Comparison of ENCODE assay signal across 17 cellular contexts in genomic region chr2:199923924-199924323, GRCh38.
"Had no signal": no experiment of that assay in that cellular context is flagged by ENCODE, and none has a peak within 500 bp of the region (broad histone marks: within the 10 kb centered on the region; RNA-seq: fewer than 3 reads in every experiment).

No MANE protein-coding gene starts in this region.

- H3K9me3 Mint-ChIP-seq: activated naive CD4-positive, alpha-beta T cell treated with anti-CD3 and anti-CD28 coated beads, Interleukin-2, amount 10 ng/mL, durations not matched to agents 7 days and 5 days; naive thymus-derived CD8-positive, alpha-beta T cell; stimulated activated memory B cell treated with anti-CD40 and anti-IgM and Interleukin-4, amounts not matched to agents 10 μg/mL and 1 μg/mL and 100 μg/mL, for 72 hours; T-cell had no signal

- H3K4me1 ChIP-seq: colonic mucosa, esophagus muscularis mucosa, parathyroid adenoma, vagina had no signal

- ATAC-seq: left lobe of liver; naive thymus-derived CD8-positive, alpha-beta T cell; stimulated activated memory B cell treated with anti-CD40 and anti-IgM and Interleukin-4, amounts not matched to agents 10 μg/mL and 1 μg/mL and 100 μg/mL, for 72 hours; T-cell had no signal

- H3K27ac Mint-ChIP-seq: activated naive CD4-positive, alpha-beta T cell treated with anti-CD3 and anti-CD28 coated beads, Interleukin-2, amount 10 ng/mL, durations not matched to agents 7 days and 5 days; stimulated activated memory B cell treated with anti-CD40 and anti-IgM and Interleukin-4, amounts not matched to agents 10 μg/mL and 1 μg/mL and 100 μg/mL, for 72 hours had no signal

- H3K4me3 Mint-ChIP-seq: activated naive CD4-positive, alpha-beta T cell treated with anti-CD3 and anti-CD28 coated beads, Interleukin-2, amount 10 ng/mL, durations not matched to agents 7 days and 5 days; naive thymus-derived CD8-positive, alpha-beta T cell; stimulated activated memory B cell treated with anti-CD40 and anti-IgM and Interleukin-4, amounts not matched to agents 10 μg/mL and 1 μg/mL and 100 μg/mL, for 72 hours; T-cell had no signal

- H3K27ac ChIP-seq: colonic mucosa, esophagus muscularis mucosa, neutrophil, parathyroid adenoma, tibial nerve, vagina, VCaP had no signal

- H3K36me3 ChIP-seq: colonic mucosa had no signal

- H3K27me3 Mint-ChIP-seq: activated naive CD4-positive, alpha-beta T cell treated with anti-CD3 and anti-CD28 coated beads, Interleukin-2, amount 10 ng/mL, durations not matched to agents 7 days and 5 days; naive thymus-derived CD8-positive, alpha-beta T cell; stimulated activated memory B cell treated with anti-CD40 and anti-IgM and Interleukin-4, amounts not matched to agents 10 μg/mL and 1 μg/mL and 100 μg/mL, for 72 hours; T-cell had no signal

- H3K4me3 ChIP-seq: colonic mucosa, esophagus muscularis mucosa, tibial nerve, vagina had no signal

- DNase-seq: activated CD4-positive, alpha-beta T cell treated with anti-CD3 and anti-CD28 coated beads for 1 hour; activated CD8-positive, alpha-beta memory T cell treated with anti-CD3 and anti-CD28 coated beads, Interleukin-2, amount 50 U/mL, for 48 hours; activated naive CD4-positive, alpha-beta T cell treated with anti-CD3 and anti-CD28 coated beads, Interleukin-2, amount 10 ng/mL, durations not matched to agents 7 days and 5 days; amniotic stem cell; colonic mucosa; hippocampal formation; naive thymus-derived CD8-positive, alpha-beta T cell; substantia nigra; T-cell had no signal

- H3K9me3 ChIP-seq: colonic mucosa, esophagus muscularis mucosa, neutrophil, tibial nerve, vagina had no signal

- H3K27me3 ChIP-seq: colonic mucosa, esophagus muscularis mucosa, neutrophil, tibial nerve, vagina had no signal
